9 cellular contexts compared by ENCODE assay signal in the genomic region with DNA sequence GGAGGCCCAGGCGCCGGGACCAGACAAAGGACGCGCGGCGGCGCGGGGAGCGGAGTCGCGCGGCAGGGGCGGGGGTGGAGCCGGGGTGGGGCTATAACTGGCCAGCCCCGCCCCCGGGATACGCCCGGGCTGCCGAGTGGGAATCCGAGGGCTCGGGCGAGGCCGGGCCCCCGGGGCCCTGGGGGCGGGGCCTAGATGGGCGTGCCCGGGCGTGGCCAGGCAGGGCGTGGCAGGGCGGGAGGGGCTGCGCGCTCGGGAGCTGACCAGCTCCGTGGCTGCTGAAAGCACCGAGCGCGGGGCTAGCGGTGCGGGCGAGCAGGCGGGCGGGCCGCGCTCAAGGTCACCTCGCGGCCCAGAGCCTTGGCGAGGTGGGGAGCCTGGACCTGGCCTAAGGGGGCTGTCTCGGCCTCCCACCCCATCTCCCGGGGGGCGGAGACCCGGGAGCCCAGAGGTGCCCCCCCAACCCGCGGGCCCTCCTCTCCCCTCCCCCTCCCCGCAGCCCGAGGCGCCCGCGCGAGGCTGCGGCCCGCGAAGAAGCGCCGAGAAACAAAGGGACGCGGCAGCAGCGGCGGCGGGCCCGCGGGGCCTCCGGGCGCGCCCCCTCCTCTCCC. TPM values are rescaled to one million over a fixed set of nuclear protein-coding genes. Genes with fewer than 3 reads are reported as not detected.
DNase-seq lines count a peak whose midpoint lies in the region; ATAC-seq and TF ChIP-seq lines count a peak whose summit lies in the region.
"Had no signal": no experiment of that assay in that cellular context is flagged by ENCODE, and none has a peak within 500 bp of the region (broad histone marks: within the 10 kb centered on the region; RNA-seq: fewer than 3 reads in every experiment).

No MANE protein-coding gene starts in this region.

- no peaks in the 10 kb centered on the region for H3K9me3 ChIP-seq in NT2/D1 (ENCODE audit: insufficient read depth, low read length)

- POLR2A ChIA-PET in activated CD4-positive, alpha-beta T cell treated with anti-CD3 and anti-CD28 coated beads, Interleukin-2, amount 10 ng/mL, durations not matched to agents 7 days and 5 days (lab: Charles Lee), result no interaction called here

- peaks cover 31% of the 10 kb centered on the region for H3K27me3 ChIP-seq in NT2/D1 (ENCODE audit: insufficient read depth, insufficient read length)

- ATAC-seq in HG03469 (IDR thresholded peaks at IDR 0.05; ENCODE audit: unreplicated experiment), result no peak

- H3K4me1 Mint-ChIP-seq in activated CD4-positive, alpha-beta T cell treated with anti-CD3 and anti-CD28 coated beads, Interleukin-2, amount 10 ng/mL, durations not matched to agents 7 days and 5 days, result peaks cover 21% of the 10 kb centered on the region

- H3K9me3 Mint-ChIP-seq in activated CD4-positive, alpha-beta T cell treated with anti-CD3 and anti-CD28 coated beads, Interleukin-2, amount 10 ng/mL, durations not matched to agents 7 days and 5 days, result no peaks in the 10 kb centered on the region
- H3K9me3 Mint-ChIP-seq: CD4-positive, alpha-beta T cell had no signal

- no peak overlapping the region for H3K27ac Mint-ChIP-seq in activated CD4-positive, alpha-beta T cell treated with anti-CD3 and anti-CD28 coated beads, Interleukin-2, amount 10 ng/mL, durations not matched to agents 7 days and 5 days
- H3K27ac Mint-ChIP-seq: CD4-positive, alpha-beta T cell had no signal

- peaks cover 7% of the 10 kb centered on the region for H3K36me3 Mint-ChIP-seq in activated CD4-positive, alpha-beta T cell treated with anti-CD3 and anti-CD28 coated beads, Interleukin-2, amount 10 ng/mL, durations not matched to agents 7 days and 5 days (ENCODE audit: low read depth)

- peaks cover 16% of the 10 kb centered on the region for H3K4me1 ChIP-seq in NT2/D1 (ENCODE audit: insufficient read depth, insufficient read length)

- CTCF ChIA-PET in activated CD4-positive, alpha-beta T cell treated with anti-CD3 and anti-CD28 coated beads, Interleukin-2, amount 10 ng/mL, durations not matched to agents 7 days and 5 days (lab: Charles Lee), result no interaction called here

- TF ChIP-seq CTCF in fibroblast of villous mesenchyme (IDR thresholded peaks at IDR 0.05; ENCODE audit: insufficient read depth, low read depth, low read length), result no peak

- peaks cover 46% of the 10 kb centered on the region for H3K27me3 Mint-ChIP-seq in activated CD4-positive, alpha-beta T cell treated with anti-CD3 and anti-CD28 coated beads, Interleukin-2, amount 10 ng/mL, durations not matched to agents 7 days and 5 days

- peaks cover 2% of the 10 kb centered on the region for H3K36me3 ChIP-seq in NT2/D1 (ENCODE audit: insufficient read depth, insufficient read length, low read length)

- DNase-seq in activated CD4-positive, alpha-beta T cell treated with anti-CD3 and anti-CD28 coated beads, Interleukin-2, amount 10 ng/mL, durations not matched to agents 7 days and 5 days, result peak; percentile 18
- DNase-seq in activated CD4-positive, alpha-beta T cell treated with anti-CD3 and anti-CD28 coated beads for 1 hour, result no peak
- peak; percentile 76 for DNase-seq in NT2/D1 (ENCODE audit: low read depth, low spot score)
- peak; percentile 16 for DNase-seq in fibroblast of villous mesenchyme (ENCODE audit: low read depth)
- peak; percentile 77 for DNase-seq in retina
- no peak for DNase-seq in amniotic stem cell (lab: John Stamatoyannopoulos, UW)
- DNase-seq in NCI-H2196 treated with DMSO at 0.1 percent for 48 hours (lab: John Stamatoyannopoulos, UW; ENCODE audit: unreplicated experiment), result no peak

- peak overlapping the region; percentile 71 for H3K9ac ChIP-seq in NT2/D1 (ENCODE audit: insufficient read length, low read depth)

- no peak overlapping the region for H3K4me3 Mint-ChIP-seq in activated CD4-positive, alpha-beta T cell treated with anti-CD3 and anti-CD28 coated beads, Interleukin-2, amount 10 ng/mL, durations not matched to agents 7 days and 5 days
- H3K4me3 Mint-ChIP-seq: CD4-positive, alpha-beta T cell had no signal

- peak overlapping the region; percentile 43 for H3K4me3 ChIP-seq in NT2/D1 (ENCODE audit: insufficient read length, low read depth)
- no peak overlapping the region for H3K4me3 ChIP-seq in fibroblast of villous mesenchyme (ENCODE audit: low read depth, low read length)

RNA-seq across cellular contexts. Expression of a gene that starts 1.3 kb away (rescaled TPM):
- under 1 TPM in 1 of 2 experiments, not detected in 1; 0.50 TPM for total RNA-seq in activated CD4-positive, alpha-beta T cell treated with anti-CD3 and anti-CD28 coated beads, Interleukin-2, amount 10 ng/mL, durations not matched to agents 7 days and 5 days
- total RNA-seq in fibroblast of villous mesenchyme, result not detected in 2 replicates

RNA-seq across cellular contexts. Expression of a gene that starts 26.1 kb away (rescaled TPM):
- total RNA-seq in activated CD4-positive, alpha-beta T cell treated with anti-CD3 and anti-CD28 coated beads, Interleukin-2, amount 10 ng/mL, durations not matched to agents 7 days and 5 days, result 10 to 100 TPM; 21.4 to 24.4 TPM
- 3.9 and 4.7 TPM in 2 replicates for total RNA-seq in fibroblast of villous mesenchyme

RNA-seq across cellular contexts. Expression of a gene that starts 44.1 kb away (rescaled TPM):
- total RNA-seq in activated CD4-positive, alpha-beta T cell treated with anti-CD3 and anti-CD28 coated beads, Interleukin-2, amount 10 ng/mL, durations not matched to agents 7 days and 5 days, result 100 to 1,000 TPM; 321 to 338 TPM
- total RNA-seq in fibroblast of villous mesenchyme, result 85.5 and 93.1 TPM in 2 replicates

RNA-seq across cellular contexts. Expression of a gene that starts 44.7 kb away (rescaled TPM):
- not detected for total RNA-seq in activated CD4-positive, alpha-beta T cell treated with anti-CD3 and anti-CD28 coated beads, Interleukin-2, amount 10 ng/mL, durations not matched to agents 7 days and 5 days
- under 0.01 and 0.43 TPM in 2 replicates for total RNA-seq in fibroblast of villous mesenchyme
- total RNA-seq: CD4-positive, alpha-beta T cell had no signal

RNA-seq across cellular contexts. Expression of a gene that starts 49.4 kb away (rescaled TPM):
- total RNA-seq in activated CD4-positive, alpha-beta T cell treated with anti-CD3 and anti-CD28 coated beads, Interleukin-2, amount 10 ng/mL, durations not matched to agents 7 days and 5 days, result 10 to 100 TPM; 21.6 to 28.8 TPM
- 22.9 and 27.4 TPM in 2 replicates for total RNA-seq in fibroblast of villous mesenchyme

Comparison
In these comparisons a context has a peak if more than half of its experiments do, and no peak if none do; other contexts are left out.
1. DNase-seq: peak in activated CD4-positive, alpha-beta T cell treated with anti-CD3 and anti-CD28 coated beads, Interleukin-2, amount 10 ng/mL, durations not matched to agents 7 days and 5 days (single experiment), NT2/D1 (single experiment), fibroblast of villous mesenchyme (single experiment) and retina (single experiment); none in activated CD4-positive, alpha-beta T cell treated with anti-CD3 and anti-CD28 coated beads for 1 hour (single experiment), amniotic stem cell (single experiment) and NCI-H2196 treated with DMSO at 0.1 percent for 48 hours (single experiment).